8 cellular contexts compared by ENCODE assay signal in the genomic region with DNA sequence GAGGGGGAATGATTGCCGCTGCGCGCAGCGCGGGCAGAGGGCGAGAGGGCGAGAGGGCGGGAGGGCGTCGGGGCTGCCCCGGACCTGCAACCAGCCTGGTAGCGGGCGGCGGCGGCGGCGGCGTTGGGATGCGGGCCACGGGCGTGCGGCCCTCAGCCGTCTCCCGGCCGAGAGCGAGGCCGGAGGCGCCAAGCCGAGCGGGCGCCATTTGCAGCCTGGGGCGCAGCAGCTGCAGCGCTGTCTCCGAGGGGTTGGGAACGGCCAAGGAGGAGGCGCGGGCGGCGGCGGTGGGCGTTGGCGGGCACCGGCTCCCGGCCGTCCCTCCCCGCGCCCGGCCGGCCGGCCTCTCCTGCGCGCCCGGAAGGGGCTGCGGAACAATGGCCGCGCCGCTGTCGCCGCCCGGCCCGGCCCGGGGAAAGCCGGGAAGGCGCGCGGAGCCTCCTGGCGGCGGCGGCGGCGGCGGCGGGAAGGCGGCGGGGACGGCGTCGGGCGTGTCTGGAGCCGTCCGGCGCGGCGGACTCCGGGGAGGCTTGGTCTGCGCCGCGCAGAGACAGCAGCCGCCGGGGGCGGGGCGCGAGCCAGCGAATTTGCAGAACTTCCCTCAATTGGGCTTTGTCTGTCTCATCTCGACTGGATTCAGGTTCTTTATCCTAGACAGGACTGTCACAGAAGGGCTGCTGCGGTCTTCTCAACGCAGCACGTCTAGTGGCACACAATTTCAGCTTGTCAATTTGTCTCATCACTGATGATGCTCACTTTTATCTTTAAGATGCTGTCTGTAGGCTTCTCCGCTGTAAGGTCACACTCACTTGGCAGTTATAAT. TPM values are rescaled to one million over a fixed set of nuclear protein-coding genes. Genes with fewer than 3 reads are reported as not detected.
A peak's percentile ranks its signal among the peaks of the same experiment; 100 is the strongest.
DNase-seq lines count a peak whose midpoint lies in the region; ATAC-seq and TF ChIP-seq lines count a peak whose summit lies in the region.

No MANE protein-coding gene starts in this region.

- DNase-seq in COLO668 (lab: John Stamatoyannopoulos, UW; ENCODE audit: unreplicated experiment): peak; percentile 95
- peak; percentile 65 to 76 for DNase-seq in NCI-H2081 (lab: John Stamatoyannopoulos, UW)
- DNase-seq in WERI-Rb-1: peak; percentile 79
- peak; percentile 86 for DNase-seq in endodermal cell
- DNase-seq in lung microvascular endothelial cell (ENCODE audit: low read depth in 2 of 2): peak; percentile 40 to 61
- peak; percentile 15 to 61 for DNase-seq in stimulated activated effector memory CD8-positive, alpha-beta T cell treated with anti-CD3 and anti-CD28 coated beads, Interleukin-12 subunit alpha, Interleukin-12 subunit beta, amount 100 ng/mL, for 72 hours (ENCODE audit: low spot score in 2 of 2)

- 2% methylated on average over 40 to 99 of the region's 99 CpGs for WGBS in endodermal cell (ENCODE audit: insufficient coverage in 1 of 2, insufficient read length in 1 of 2), 2 experiments

- H3K36me3 Mint-ChIP-seq in endodermal cell (ENCODE audit: low read depth): no peaks in the 10 kb centered on the region
- no peaks in the 10 kb centered on the region for H3K36me3 Mint-ChIP-seq in stimulated activated effector memory CD8-positive, alpha-beta T cell treated with anti-CD3 and anti-CD28 coated beads, Interleukin-12 subunit alpha, Interleukin-12 subunit beta, amount 100 ng/mL, for 72 hours

- H3K9me3 ChIP-seq in WERI-Rb-1 (ENCODE audit: severe bottlenecking) (no peaks in the 10 kb centered on the region), endodermal cell (ENCODE audit: control insufficient read depth, low read length) (no peaks in the 10 kb centered on the region)

- H3K36me3 ChIP-seq in WERI-Rb-1 (no peaks in the 10 kb centered on the region), endodermal cell (ENCODE audit: control insufficient read depth, insufficient read depth, low read length) (no peaks in the 10 kb centered on the region)

- H3K27me3 Mint-ChIP-seq in endodermal cell (ENCODE audit: insufficient read depth): no peaks in the 10 kb centered on the region

- H3K27me3 ChIP-seq in WERI-Rb-1 (ENCODE audit: insufficient read depth, low read depth, severe bottlenecking) (no peaks in the 10 kb centered on the region), endodermal cell (ENCODE audit: control insufficient read depth, insufficient read depth, low read length, poor library complexity, severe bottlenecking) (no peaks in the 10 kb centered on the region)

- peaks cover 12% of the 10 kb centered on the region for H3K4me1 Mint-ChIP-seq in endodermal cell
- no peaks in the 10 kb centered on the region for H3K4me1 Mint-ChIP-seq in stimulated activated effector memory CD8-positive, alpha-beta T cell treated with anti-CD3 and anti-CD28 coated beads, Interleukin-12 subunit alpha, Interleukin-12 subunit beta, amount 100 ng/mL, for 72 hours

- H3K9ac ChIP-seq in endodermal cell (ENCODE audit: extremely low read depth, low read length, poor library complexity, severe bottlenecking): peak overlapping the region; percentile 38

- H3K9me3 Mint-ChIP-seq in endodermal cell: no peaks in the 10 kb centered on the region
- no peaks in the 10 kb centered on the region for H3K9me3 Mint-ChIP-seq in stimulated activated effector memory CD8-positive, alpha-beta T cell treated with anti-CD3 and anti-CD28 coated beads, Interleukin-12 subunit alpha, Interleukin-12 subunit beta, amount 100 ng/mL, for 72 hours

- peak overlapping the region; percentile 87 for H3K27ac Mint-ChIP-seq in endodermal cell
- H3K27ac Mint-ChIP-seq in stimulated activated effector memory CD8-positive, alpha-beta T cell treated with anti-CD3 and anti-CD28 coated beads, Interleukin-12 subunit alpha, Interleukin-12 subunit beta, amount 100 ng/mL, for 72 hours: no peak overlapping the region

- TF ChIP-seq CTCF in WERI-Rb-1 (IDR thresholded peaks at IDR 0.05; ENCODE audit: low read depth, low read length) (no peak), endodermal cell (conservative IDR thresholded peaks at IDR 0.05) (peak; percentile 39)

- H3K4me3 ChIP-seq in WERI-Rb-1 (ENCODE audit: low read depth, low read length) (peak overlapping the region; percentile 40), endodermal cell (ENCODE audit: low read length) (peak overlapping the region; percentile 80)

- peak overlapping the region; percentile 75 for H3K4me3 Mint-ChIP-seq in endodermal cell
- H3K4me3 Mint-ChIP-seq in stimulated activated effector memory CD8-positive, alpha-beta T cell treated with anti-CD3 and anti-CD28 coated beads, Interleukin-12 subunit alpha, Interleukin-12 subunit beta, amount 100 ng/mL, for 72 hours: peak overlapping the region; percentile 72

- ATAC-seq in GM21529 (IDR thresholded peaks at IDR 0.05; ENCODE audit: unreplicated experiment) (peak; percentile 70), HG03039 (IDR thresholded peaks at IDR 0.05; ENCODE audit: unreplicated experiment) (no peak)
- peak; percentile 80 for ATAC-seq in stimulated activated effector memory CD8-positive, alpha-beta T cell treated with anti-CD3 and anti-CD28 coated beads, Interleukin-12 subunit alpha, Interleukin-12 subunit beta, amount 100 ng/mL, for 72 hours

- H3K27ac ChIP-seq in WERI-Rb-1 (peak overlapping the region; percentile 95), endodermal cell (ENCODE audit: low read depth, low read length) (peak overlapping the region; percentile 94)

- no peaks in the 10 kb centered on the region for H3K4me1 ChIP-seq in endodermal cell (ENCODE audit: control insufficient read depth, insufficient read depth, low read length)

RNA-seq across cellular contexts. Expression of a gene that starts 35.7 kb away (rescaled TPM):
- 1 to 10 TPM; 2.7 to 5.0 TPM for total RNA-seq in endodermal cell
- polyA plus RNA-seq in endodermal cell (2013, experiment 1 of 2): 1.4 TPM
- polyA plus RNA-seq in endodermal cell (2013, experiment 2 of 2): 1.4 TPM
- under 0.01 TPM in 2 replicates for total RNA-seq in lung microvascular endothelial cell

RNA-seq across cellular contexts. Expression of a gene that starts 38.6 kb away (rescaled TPM):
- 10 to 100 TPM; 22.6 to 25.3 TPM for total RNA-seq in endodermal cell
- 13.4 TPM for polyA plus RNA-seq in endodermal cell (2013, experiment 1 of 2)
- 15.3 TPM for polyA plus RNA-seq in endodermal cell (2013, experiment 2 of 2)
- total RNA-seq in lung microvascular endothelial cell: 5.7 and 8.9 TPM in 2 replicates

Comparison
In these comparisons a context has a peak if more than half of its experiments do, and no peak if none do; other contexts are left out.
1. DNase-seq: peak in every context shown above with its lines; median percentile 95 in COLO668; 86 in endodermal cell; 79 in WERI-Rb-1; 70 in NCI-H2081; 50 in lung microvascular endothelial cell; 38 in stimulated activated effector memory CD8-positive, alpha-beta T cell treated with anti-CD3 and anti-CD28 coated beads, Interleukin-12 subunit alpha, Interleukin-12 subunit beta, amount 100 ng/mL, for 72 hours.